ENCODE assay signal across 8 cellular contexts in genomic region chrX:153819398-153820083, GRCh38. TPM values are rescaled to one million over a fixed set of nuclear protein-coding genes. Genes with fewer than 3 reads are reported as not detected.
DNase-seq lines count a peak whose midpoint lies in the region; ATAC-seq, FAIRE-seq and TF ChIP-seq lines count a peak whose summit lies in the region.

No MANE protein-coding gene starts in this region.

- no peaks in the 10 kb centered on the region for H3K9me3 Mint-ChIP-seq in CD4-positive, alpha-beta T cell
- H3K9me3 Mint-ChIP-seq in endothelial cell (ENCODE audit: unreplicated experiment) = no peaks in the 10 kb centered on the region

- H3K4me3 Mint-ChIP-seq in CD4-positive, alpha-beta T cell = peak overlapping the region; percentile 34
- no peak overlapping the region for H3K4me3 Mint-ChIP-seq in endothelial cell (ENCODE audit: unreplicated experiment)

- no peaks in the 10 kb centered on the region for H3K9me3 ChIP-seq in CD4-positive, alpha-beta T cell (ENCODE audit: control insufficient read depth, low read length)
- no peaks in the 10 kb centered on the region for H3K9me3 ChIP-seq in MG63
- no peaks in the 10 kb centered on the region for H3K9me3 ChIP-seq in endocrine pancreas (ENCODE audit: control insufficient read depth, low read length)
- no peaks in the 10 kb centered on the region for H3K9me3 ChIP-seq in osteoblast (ENCODE audit: low read depth, low read length)

- H3K36me3 Mint-ChIP-seq in CD4-positive, alpha-beta T cell (ENCODE audit: low read depth) = no peaks in the 10 kb centered on the region
- H3K36me3 Mint-ChIP-seq in endothelial cell (ENCODE audit: low read depth, unreplicated experiment) = no peaks in the 10 kb centered on the region

- no peak overlapping the region for H2AFZ ChIP-seq in osteoblast (ENCODE audit: low read length)

- H3K27ac Mint-ChIP-seq in CD4-positive, alpha-beta T cell = no peak overlapping the region
- no peak overlapping the region for H3K27ac Mint-ChIP-seq in endothelial cell (ENCODE audit: unreplicated experiment)

- H3K9ac ChIP-seq in endocrine pancreas (ENCODE audit: control insufficient read depth, insufficient read depth, low read length) = peak overlapping the region; percentile 13

- no peaks in the 10 kb centered on the region for H3K27me3 ChIP-seq in CD4-positive, alpha-beta T cell (ENCODE audit: control insufficient read depth, insufficient read depth, low read length)
- no peaks in the 10 kb centered on the region for H3K27me3 ChIP-seq in MG63
- no peaks in the 10 kb centered on the region for H3K27me3 ChIP-seq in endocrine pancreas (ENCODE audit: control insufficient read depth, insufficient read depth, low read length)
- peaks cover 20% of the 10 kb centered on the region for H3K27me3 ChIP-seq in osteoblast (ENCODE audit: insufficient read depth, low read length)

- no peaks in the 10 kb centered on the region for H3K27me3 Mint-ChIP-seq in CD4-positive, alpha-beta T cell
- no peaks in the 10 kb centered on the region for H3K27me3 Mint-ChIP-seq in endothelial cell (ENCODE audit: unreplicated experiment)

- peaks cover 52% of the 10 kb centered on the region for H3K4me1 Mint-ChIP-seq in CD4-positive, alpha-beta T cell (ENCODE audit: low read depth)
- H3K4me1 Mint-ChIP-seq in endothelial cell (ENCODE audit: unreplicated experiment) = peaks cover 13% of the 10 kb centered on the region

- intact Hi-C loops in CD4-positive, alpha-beta T cell (cut with DNase I, micrococcal nuclease) = loop anchor here in 1 of 2 experiments (5.0 kb wide), 1 partner anchor 78 kb away; no protein-coding TSS in a partner anchor

- H3K27ac ChIP-seq in CD4-positive, alpha-beta T cell (ENCODE audit: low read depth, low read length) = no peak overlapping the region
- H3K27ac ChIP-seq in osteoblast (ENCODE audit: low read depth, low read length) = no peak overlapping the region

- H3K36me3 ChIP-seq in MG63 (no peaks in the 10 kb centered on the region), endocrine pancreas (ENCODE audit: control insufficient read depth, insufficient read depth, low read length) (no peaks in the 10 kb centered on the region), osteoblast (ENCODE audit: insufficient read depth, low read length) (no peaks in the 10 kb centered on the region)

- POLR2A ChIA-PET in CD4-positive, alpha-beta T cell (lab: Charles Lee) = interaction anchor here (0.8 to 2.1 kb wide), 4 partner anchors 16 to 107 kb away, joined by 3 to 11 read pairs (median 4); partner anchors contain the start of genes IDH3G and SSR4

- no peak for FAIRE-seq in urothelium cell line (lab: Jason Lieb, UNC)

- no peak for ATAC-seq in CD4-positive, alpha-beta T cell (ENCODE audit: poor library complexity)
- no peak for ATAC-seq in GM18861 (IDR thresholded peaks at IDR 0.05; ENCODE audit: unreplicated experiment)

- H3K4me1 ChIP-seq in endocrine pancreas (ENCODE audit: control insufficient read depth, insufficient read depth, low read length) (no peaks in the 10 kb centered on the region), osteoblast (ENCODE audit: insufficient read depth, low read length) (no peaks in the 10 kb centered on the region)

- no peak for DNase-seq in CD4-positive, alpha-beta T cell
- DNase-seq in MG63 = no peak
- DNase-seq in osteoblast (ENCODE audit: insufficient read length, low spot score, missing footprints) = peak; percentile 76
- DNase-seq in urothelium cell line (ENCODE audit: low spot score) = no peak
- DNase-seq in SIG-M5 (lab: John Stamatoyannopoulos, UW) = no peak
- no peak for DNase-seq in endothelial cell (ENCODE audit: low spot score)

- CTCF ChIA-PET in CD4-positive, alpha-beta T cell (lab: Charles Lee) = no interaction called here

- TF ChIP-seq CTCF in CD4-positive, alpha-beta T cell (IDR thresholded peaks at IDR 0.05) = no peak
- no peak for TF ChIP-seq CTCF in osteoblast (IDR thresholded peaks at IDR 0.05; ENCODE audit: extremely low read depth, low read depth, low read length)
- no peak for TF ChIP-seq CTCF in endothelial cell (IDR thresholded peaks at IDR 0.05; ENCODE audit: unreplicated experiment)

- H3K79me2 ChIP-seq in osteoblast (ENCODE audit: insufficient read depth, low read length) = no peaks in the 10 kb centered on the region

- H3K4me3 ChIP-seq in MG63 (0 out of 2 replicates have a peak overlapping the region, but pooled peaks have one; percentile 20), endocrine pancreas (ENCODE audit: control insufficient read depth, insufficient read depth, low read length) (no peak overlapping the region), osteoblast (ENCODE audit: insufficient read depth, low read length) (peak overlapping the region; percentile 35)

- H3K4me2 ChIP-seq in osteoblast (ENCODE audit: insufficient read depth, low read length) = peak overlapping the region; percentile 36

- no peaks in the 10 kb centered on the region for H4K20me1 ChIP-seq in osteoblast (ENCODE audit: insufficient read depth, low read length)

RNA-seq across cellular contexts. Expression of gene PDZD4, which starts 10.8 kb away (rescaled TPM):
- total RNA-seq in CD4-positive, alpha-beta T cell = 10 to 100 TPM; 24.8 to 26.8 TPM
- 1.5 and 5.8 TPM in 2 replicates for total RNA-seq in MG63 (2014; rRNA removed; shearing (Covaris generic); ENCODE audit: low replicate concordance)
- total RNA-seq in osteoblast = under 0.01 TPM in 2 replicates
- total RNA-seq in endothelial cell (ENCODE audit: unreplicated experiment) = 2.6 TPM

RNA-seq across cellular contexts. Expression of gene SSR4, which starts 25.1 kb away (rescaled TPM):
- total RNA-seq in CD4-positive, alpha-beta T cell = 100 to 1,000 TPM; 171 to 173 TPM
- total RNA-seq in MG63 (2014; rRNA removed; shearing (Covaris generic); ENCODE audit: low replicate concordance) = 227 and 266 TPM in 2 replicates
- total RNA-seq in osteoblast (156 and 172 TPM in 2 replicates), endothelial cell (ENCODE audit: unreplicated experiment) (243 TPM)

RNA-seq across cellular contexts. Expression of gene IDH3G, which starts 25.4 kb away (rescaled TPM):
- total RNA-seq in CD4-positive, alpha-beta T cell = 10 to 100 TPM; 46.8 to 47.3 TPM
- total RNA-seq in MG63 (2014; rRNA removed; shearing (Covaris generic); ENCODE audit: low replicate concordance) = 48.7 and 75.2 TPM in 2 replicates
- total RNA-seq in osteoblast (40.2 and 42.7 TPM in 2 replicates), endothelial cell (ENCODE audit: unreplicated experiment) (43.3 TPM)

RNA-seq across cellular contexts. Expression of gene SRPK3, which starts 38.7 kb away (rescaled TPM):
- not detected for total RNA-seq in CD4-positive, alpha-beta T cell
- total RNA-seq in MG63 (2014; rRNA removed; shearing (Covaris generic); ENCODE audit: low replicate concordance) = not detected in 2 replicates
- total RNA-seq in osteoblast (0.36 TPM in 1 of 2 replicates, not detected in the other), endothelial cell (ENCODE audit: unreplicated experiment) (0.18 TPM)

RNA-seq across cellular contexts. Expression of gene PLXNB3, which starts 55.5 kb away (rescaled TPM):
- total RNA-seq in CD4-positive, alpha-beta T cell = not detected
- total RNA-seq in MG63 (2014; rRNA removed; shearing (Covaris generic); ENCODE audit: low replicate concordance) = 7.5 and 7.6 TPM in 2 replicates
- 2.7 and 4.3 TPM in 2 replicates for total RNA-seq in osteoblast
- 11.2 TPM for total RNA-seq in endothelial cell (ENCODE audit: unreplicated experiment)
